8 cellular contexts compared by ENCODE assay signal in the genomic region with DNA sequence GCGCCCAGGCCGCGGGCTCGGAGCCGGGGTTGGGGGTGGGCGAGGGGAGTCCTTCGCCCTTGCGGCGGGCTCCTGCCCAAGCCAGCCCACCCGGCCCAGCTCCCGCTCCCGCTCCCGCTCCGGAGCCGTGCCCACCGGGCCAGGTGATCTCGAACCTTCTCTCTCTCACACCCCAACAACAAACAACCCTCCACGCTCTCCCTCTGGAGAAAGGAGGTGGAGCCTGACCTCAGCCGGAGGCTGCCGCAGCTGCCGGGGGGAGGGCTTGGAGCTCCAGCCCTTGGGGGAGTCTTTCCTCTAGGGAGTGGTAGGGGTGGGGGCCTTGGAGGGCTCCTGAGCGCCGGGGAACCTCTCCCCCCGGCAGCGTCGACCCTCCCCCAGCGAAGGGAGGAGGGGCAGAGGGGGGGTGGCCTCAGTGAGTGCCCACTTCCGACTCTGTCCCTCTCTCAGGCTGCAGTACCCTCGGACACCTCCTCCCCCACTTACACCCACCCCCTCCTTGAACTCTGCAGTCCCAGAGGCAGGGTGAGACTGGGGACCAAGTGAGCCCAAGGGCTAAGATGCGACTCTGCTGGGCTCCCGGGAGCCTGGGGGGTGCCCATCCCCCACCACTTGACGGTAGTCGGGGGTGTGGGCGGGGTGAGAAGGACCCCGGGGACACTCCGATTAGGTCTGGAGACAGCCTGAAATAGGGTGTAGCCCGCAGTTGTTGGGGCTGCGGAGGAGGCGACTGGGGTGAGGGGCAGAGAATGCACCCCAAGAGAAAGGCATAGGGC. TPM values are rescaled to one million over a fixed set of nuclear protein-coding genes. Genes with fewer than 3 reads are reported as not detected.
A peak's percentile ranks its signal among the peaks of the same experiment; 100 is the strongest.
DNase-seq lines count a peak whose midpoint lies in the region; ATAC-seq, FAIRE-seq and TF ChIP-seq lines count a peak whose summit lies in the region.

No MANE protein-coding gene starts in this region.

- RAD21 ChIA-PET in GM12878 (lab: Charles Lee; ENCODE audit: unreplicated experiment), result no interaction called here

- H4K20me1 ChIP-seq in GM12878 (ENCODE audit: control insufficient read depth, insufficient read depth), result no peaks in the 10 kb centered on the region

- H3K36me3 ChIP-seq in GM12878 (ENCODE audit: control insufficient read depth in 2 of 2, insufficient read depth in 2 of 2, low read length in 1 of 2) (no peaks in the 10 kb centered on the region), vagina (no peaks in the 10 kb centered on the region)

- 9% methylated on average over 21 of the region's 39 CpGs for WGBS in GM12878 (ENCODE audit: insufficient coverage, insufficient replicate concordance, low lambda C conversion rate, missing lambda C conversion rate)

- no TSS peak for BruUV-seq in GM12878 (replicated peaks; lab: Mats Ljungman, UMichigan)

- H3K36me3 Mint-ChIP-seq in stimulated activated naive CD8-positive, alpha-beta T cell treated with anti-CD3 and anti-CD28 coated beads, Interleukin-15, Interleukin-2, amounts not matched to agents 100 ng/mL and 50 ng/mL, for 24 hours (ENCODE audit: low read depth), result no peaks in the 10 kb centered on the region
- peaks cover 4% of the 10 kb centered on the region for H3K36me3 Mint-ChIP-seq in memory B cell

- H3K9ac ChIP-seq in GM12878 (ENCODE audit: control insufficient read depth, insufficient read depth, low read length), result no peak overlapping the region

- H3K27me3 ChIP-seq in GM12878 (replicated peaks in 1 of 2; ENCODE audit: control insufficient read depth in 2 of 2, insufficient read depth in 2 of 2, low read length in 1 of 2) (peaks cover 16 to 36% of the 10 kb centered on the region in 2 experiments), vagina (no peaks in the 10 kb centered on the region)

- H2AFZ ChIP-seq in GM12878 (ENCODE audit: control insufficient read depth, low read depth, low read length), result no peak overlapping the region

- H3K9me3 ChIP-seq in GM12878 (replicated peaks; ENCODE audit: control insufficient read depth, insufficient read depth, low read length) (no peaks in the 10 kb centered on the region), vagina (no peaks in the 10 kb centered on the region)

- peak overlapping the region; percentile 39 for H3K4me3 Mint-ChIP-seq in stimulated activated naive CD8-positive, alpha-beta T cell treated with anti-CD3 and anti-CD28 coated beads, Interleukin-15, Interleukin-2, amounts not matched to agents 100 ng/mL and 50 ng/mL, for 24 hours
- H3K4me3 Mint-ChIP-seq in memory B cell, result peak overlapping the region; percentile 69

- ATAC-seq in stimulated activated naive CD8-positive, alpha-beta T cell treated with anti-CD3 and anti-CD28 coated beads, Interleukin-15, Interleukin-2, amounts not matched to agents 100 U/mL and 50 U/mL, for 24 hours, result no peak
- ATAC-seq in GM12878 (no peak), memory B cell (ENCODE audit: low read depth) (no peak)

- peak overlapping the region; percentile 32; the same call in 1 of the 2 replicates for H3K4me2 ChIP-seq in GM12878 (ENCODE audit: control insufficient read depth, insufficient read depth)

- no peaks in the 10 kb centered on the region; the same call in 1 of the 2 replicates for H3K79me2 ChIP-seq in GM12878 (ENCODE audit: control insufficient read depth, insufficient read depth, low read length)

- H3K4me3 ChIP-seq in GM12878, result no peak overlapping the region
- H3K4me3 ChIP-seq in vagina, result peak overlapping the region; percentile 46 to 54

- no peak for FAIRE-seq in GM12878 (lab: Jason Lieb, UNC)

- no peak overlapping the region for H3K27ac ChIP-seq in GM12878 (ENCODE audit: control insufficient read depth, insufficient read depth)
- peak overlapping the region; percentile 3 for H3K27ac ChIP-seq in vagina

- POLR2A ChIA-PET in GM12878 (lab: Charles Lee), result no interaction called here

- CTCF ChIA-PET in GM12878 (lab: Yijun Ruan, JAX), result interaction anchor here (0.9 kb wide), 1 partner anchor 61 kb away, joined by 3 read pairs; no protein-coding TSS in a partner anchor

- intact Hi-C loops in GM12878 (cut with micrococcal nuclease; ENCODE audit: unreplicated experiment), result no loop called here
- intact Hi-C loops in vagina (cut with DNase I), result loop anchor here (10.0 kb wide), 1 partner anchor 222 kb away; no protein-coding TSS in a partner anchor

- no peak for DNase-seq in stimulated activated naive CD8-positive, alpha-beta T cell treated with anti-CD3 and anti-CD28 coated beads, Interleukin-15, Interleukin-2, amounts not matched to agents 100 U/mL and 50 U/mL, for 24 hours
- DNase-seq in GM12878 (ENCODE audit: low read depth, low spot score), result no peak
- DNase-seq in memory B cell (ENCODE audit: low spot score in 2 of 2), result peak in 1 of 2 donors; percentile 39
- no peak for DNase-seq in vagina (ENCODE audit: extremely low spot score in 2 of 2)
- no peak for DNase-seq in GDM1 (lab: John Stamatoyannopoulos, UW)
- DNase-seq in GM19238 (ENCODE audit: insufficient read length, low spot score), result no peak
- no peak for DNase-seq in NCI-H446 (lab: John Stamatoyannopoulos, UW)

- no peak overlapping the region for H3K27ac Mint-ChIP-seq in stimulated activated naive CD8-positive, alpha-beta T cell treated with anti-CD3 and anti-CD28 coated beads, Interleukin-15, Interleukin-2, amounts not matched to agents 100 ng/mL and 50 ng/mL, for 24 hours
- no peak overlapping the region for H3K27ac Mint-ChIP-seq in memory B cell

- TF ChIP-seq EP300 in GM12878 (IDR thresholded peaks at IDR 0.05; ENCODE audit: borderline replicate concordance in 1 of 2, control insufficient read depth in 1 of 2, low read depth in 2 of 2, low read length in 2 of 2), result no peak

- TF ChIP-seq CTCF in GM12878 (IDR thresholded peaks at IDR 0.05 in 2 of 3, conservative IDR thresholded peaks at IDR 0.05 in 1 of 3; ENCODE audit: control insufficient read depth in 2 of 3, extremely low read depth in 1 of 3, insufficient read depth in 1 of 3, low read depth in 3 of 3, low read length in 3 of 3), result no peak
- TF ChIP-seq CTCF in vagina (IDR thresholded peaks at IDR 0.05), result no peak

- TF ChIP-seq POLR2A in GM12878 (IDR thresholded peaks at IDR 0.05; ENCODE audit: low read depth, low read length) (no peak), vagina (IDR thresholded peaks at IDR 0.05) (no peak)

- H3K27me3 Mint-ChIP-seq in stimulated activated naive CD8-positive, alpha-beta T cell treated with anti-CD3 and anti-CD28 coated beads, Interleukin-15, Interleukin-2, amounts not matched to agents 100 ng/mL and 50 ng/mL, for 24 hours, result peaks cover 37% of the 10 kb centered on the region
- peaks cover 10% of the 10 kb centered on the region for H3K27me3 Mint-ChIP-seq in memory B cell

- SMC1A ChIA-PET in GM12878 (lab: Charles Lee; ENCODE audit: uncharacterized antibody, unreplicated experiment), result no interaction called here

- no peaks in the 10 kb centered on the region for H3K9me3 Mint-ChIP-seq in stimulated activated naive CD8-positive, alpha-beta T cell treated with anti-CD3 and anti-CD28 coated beads, Interleukin-15, Interleukin-2, amounts not matched to agents 100 ng/mL and 50 ng/mL, for 24 hours
- no peaks in the 10 kb centered on the region for H3K9me3 Mint-ChIP-seq in memory B cell

- peaks cover 28% of the 10 kb centered on the region for H3K4me1 Mint-ChIP-seq in stimulated activated naive CD8-positive, alpha-beta T cell treated with anti-CD3 and anti-CD28 coated beads, Interleukin-15, Interleukin-2, amounts not matched to agents 100 ng/mL and 50 ng/mL, for 24 hours (ENCODE audit: low read depth)
- H3K4me1 Mint-ChIP-seq in memory B cell, result peaks cover 32% of the 10 kb centered on the region

- TF ChIP-seq RAD21 in GM12878 (IDR thresholded peaks at IDR 0.05; ENCODE audit: insufficient read depth, low read depth, low read length), result no peak

- peaks cover 14% of the 10 kb centered on the region for H3K4me1 ChIP-seq in GM12878 (ENCODE audit: control insufficient read depth, insufficient read depth, low read length)
- H3K4me1 ChIP-seq in vagina, result peaks cover 38% of the 10 kb centered on the region

- in situ Hi-C loops in GM12878 (cut with MboI), result no loop called here

RNA-seq across cellular contexts. Expression of gene BAHD1, which starts 4.4 kb away (rescaled TPM):
- total RNA-seq in GM12878 (2013; cell fraction: nucleolus; rRNA removed), result 23.1 and 25.6 TPM in 2 replicates
- 9.0 and 11.7 TPM in 2 replicates for total RNA-seq in GM12878 (2014; rRNA removed)
- 5.1 and 6.0 TPM in 2 replicates for total RNA-seq in GM12878 (2014; rRNA removed; fragmentation: Illumina TruSeq; extraction: Trizol)
- 21.7 and 21.8 TPM in 2 replicates for total RNA-seq in GM12878 (2021)
- polyA plus RNA-seq in GM12878 (2011; ENCODE audit: low read depth), result 7.0 TPM
- 4.5 and 5.6 TPM in 2 replicates for polyA plus RNA-seq in GM12878 (2011; rRNA removed)
- polyA plus RNA-seq in GM12878 (2011; cell fraction: cytosol; rRNA removed), result 6.5 and 7.4 TPM in 2 replicates
- 16.6 and 21.8 TPM in 2 replicates for polyA plus RNA-seq in GM12878 (2011; cell fraction: nucleus; rRNA removed)
- 13.0 and 15.3 TPM in 2 replicates for polyA plus RNA-seq in GM12878 (2012)
- 5.3 and 9.6 TPM in 2 replicates for polyA plus RNA-seq in GM12878 (2014; fragmentation: Illumina TruSeq; extraction: Trizol)
- under 1 TPM; 0.21 to 0.88 TPM for polyA plus RNA-seq in GM12878 (2014; fragmentation: Nextera tagmentation; extraction: Ambion mirVana)
- polyA plus RNA-seq in GM12878 (2014; rRNA removed), result 11.3 and 13.5 TPM in 2 replicates
- 1 to 10 TPM; 1.9 to 2.2 TPM for polyA plus RNA-seq in GM12878 (2016; fragmentation: Nextera tagmentation; extraction: Ambion mirVana)
- 5.5 and 9.1 TPM in 2 replicates for polyA minus RNA-seq in GM12878 (2011; rRNA and poly(A)+ RNA removed)
- polyA minus RNA-seq in GM12878 (2011; cell fraction: cytosol; rRNA and poly(A)+ RNA removed), result 4.4 and 5.9 TPM in 2 replicates
- 4.8 and 8.2 TPM in 2 replicates for polyA minus RNA-seq in GM12878 (2011; cell fraction: nucleus; rRNA and poly(A)+ RNA removed)
- 9.6 TPM for total RNA-seq in vagina

RNA-seq across cellular contexts. Expression of gene IVD, which starts 30.7 kb away (rescaled TPM):
- total RNA-seq in GM12878 (2013; cell fraction: nucleolus; rRNA removed), result 115 and 119 TPM in 2 replicates
- total RNA-seq in GM12878 (2014; rRNA removed) (31.4 and 32.5 TPM in 2 replicates), GM12878 (2014; rRNA removed; fragmentation: Illumina TruSeq; extraction: Trizol) (23.3 and 25.3 TPM in 2 replicates), GM12878 (2021) (49.2 and 51.7 TPM in 2 replicates), vagina (30.4 TPM)
- 12.5 TPM for polyA plus RNA-seq in GM12878 (2011; ENCODE audit: low read depth)
- polyA plus RNA-seq in GM12878 (2011; rRNA removed) (50.4 and 50.8 TPM in 2 replicates), GM12878 (2014; fragmentation: Illumina TruSeq; extraction: Trizol) (40.5 and 40.6 TPM in 2 replicates), GM12878 (2014; fragmentation: Nextera tagmentation; extraction: Ambion mirVana) (1 to 10 TPM; 5.3 to 8.2 TPM), GM12878 (2014; rRNA removed) (51.3 and 55.2 TPM in 2 replicates), GM12878 (2016; fragmentation: Nextera tagmentation; extraction: Ambion mirVana) (10 to 100 TPM; 57.7 to 59.8 TPM)
- polyA plus RNA-seq in GM12878 (2011; cell fraction: cytosol; rRNA removed), result 71.6 and 81.3 TPM in 2 replicates
- polyA plus RNA-seq in GM12878 (2011; cell fraction: nucleus; rRNA removed), result 60.5 and 63.6 TPM in 2 replicates
- 23.5 and 29.0 TPM in 2 replicates for polyA plus RNA-seq in GM12878 (2012)
- 52.2 and 73.8 TPM in 2 replicates for polyA minus RNA-seq in GM12878 (2011; rRNA and poly(A)+ RNA removed)
- polyA minus RNA-seq in GM12878 (2011; cell fraction: cytosol; rRNA and poly(A)+ RNA removed), result 15.2 and 20.0 TPM in 2 replicates
- polyA minus RNA-seq in GM12878 (2011; cell fraction: nucleus; rRNA and poly(A)+ RNA removed), result 34.6 and 52.5 TPM in 2 replicates

RNA-seq across cellular contexts. Expression of gene CHST14, which starts 34.5 kb away (rescaled TPM):
- total RNA-seq in GM12878 (2013; cell fraction: nucleolus; rRNA removed), result 4.1 and 5.4 TPM in 2 replicates
- total RNA-seq in GM12878 (2014; rRNA removed) (6.0 and 6.8 TPM in 2 replicates), GM12878 (2014; rRNA removed; fragmentation: Illumina TruSeq; extraction: Trizol) (2.5 and 3.0 TPM in 2 replicates), GM12878 (2021) (12.8 and 13.6 TPM in 2 replicates), vagina (8.6 TPM)
- polyA plus RNA-seq in GM12878 (2011; ENCODE audit: low read depth), result 5.2 TPM
- polyA plus RNA-seq in GM12878 (2011; rRNA removed) (2.3 and 4.0 TPM in 2 replicates), GM12878 (2014; fragmentation: Illumina TruSeq; extraction: Trizol) (6.5 TPM in 2 replicates), GM12878 (2014; fragmentation: Nextera tagmentation; extraction: Ambion mirVana) (1 to 10 TPM; 1.3 to 2.8 TPM), GM12878 (2014; rRNA removed) (5.9 and 6.3 TPM in 2 replicates), GM12878 (2016; fragmentation: Nextera tagmentation; extraction: Ambion mirVana) (1 to 10 TPM; 7.5 to 9.1 TPM)
- 5.8 and 6.2 TPM in 2 replicates for polyA plus RNA-seq in GM12878 (2011; cell fraction: cytosol; rRNA removed)
- polyA plus RNA-seq in GM12878 (2011; cell fraction: nucleus; rRNA removed), result 4.2 and 5.8 TPM in 2 replicates
- 8.3 and 9.3 TPM in 2 replicates for polyA plus RNA-seq in GM12878 (2012)
- 4.5 and 5.2 TPM in 2 replicates for polyA minus RNA-seq in GM12878 (2011; rRNA and poly(A)+ RNA removed)
- 3.4 and 4.7 TPM in 2 replicates for polyA minus RNA-seq in GM12878 (2011; cell fraction: cytosol; rRNA and poly(A)+ RNA removed)
- 3.5 and 4.9 TPM in 2 replicates for polyA minus RNA-seq in GM12878 (2011; cell fraction: nucleus; rRNA and poly(A)+ RNA removed)

RNA-seq across cellular contexts. Expression of gene KNSTRN, which starts 53.8 kb away (rescaled TPM):
- total RNA-seq in GM12878 (2013; cell fraction: nucleolus; rRNA removed), result 36.3 and 44.8 TPM in 2 replicates
- total RNA-seq in GM12878 (2014; rRNA removed), result 50.3 and 51.7 TPM in 2 replicates
- 63.4 and 72.1 TPM in 2 replicates for total RNA-seq in GM12878 (2014; rRNA removed; fragmentation: Illumina TruSeq; extraction: Trizol)
- 38.1 and 39.4 TPM in 2 replicates for total RNA-seq in GM12878 (2021)
- 13.4 TPM for polyA plus RNA-seq in GM12878 (2011; ENCODE audit: low read depth)
- 35.5 and 51.2 TPM in 2 replicates for polyA plus RNA-seq in GM12878 (2011; rRNA removed)
- polyA plus RNA-seq in GM12878 (2011; cell fraction: cytosol; rRNA removed), result 19.7 and 20.1 TPM in 2 replicates
- polyA plus RNA-seq in GM12878 (2011; cell fraction: nucleus; rRNA removed), result 17.5 and 24.4 TPM in 2 replicates
- polyA plus RNA-seq in GM12878 (2012), result 13.8 and 20.9 TPM in 2 replicates
- 57.5 and 60.4 TPM in 2 replicates for polyA plus RNA-seq in GM12878 (2014; fragmentation: Illumina TruSeq; extraction: Trizol)
- polyA plus RNA-seq in GM12878 (2014; fragmentation: Nextera tagmentation; extraction: Ambion mirVana), result 10 to 100 TPM; 30.3 to 37.3 TPM
- polyA plus RNA-seq in GM12878 (2014; rRNA removed), result 41.8 and 42.6 TPM in 2 replicates
- polyA plus RNA-seq in GM12878 (2016; fragmentation: Nextera tagmentation; extraction: Ambion mirVana), result 10 to 100 TPM; 63.3 to 64.5 TPM
- 38.5 and 53.4 TPM in 2 replicates for polyA minus RNA-seq in GM12878 (2011; rRNA and poly(A)+ RNA removed)
- 8.0 and 16.4 TPM in 2 replicates for polyA minus RNA-seq in GM12878 (2011; cell fraction: cytosol; rRNA and poly(A)+ RNA removed)
- 9.8 and 16.9 TPM in 2 replicates for polyA minus RNA-seq in GM12878 (2011; cell fraction: nucleus; rRNA and poly(A)+ RNA removed)
- total RNA-seq in vagina, result 13.5 TPM
